ENCODE assay signal across 28 cellular contexts in the genomic region with DNA sequence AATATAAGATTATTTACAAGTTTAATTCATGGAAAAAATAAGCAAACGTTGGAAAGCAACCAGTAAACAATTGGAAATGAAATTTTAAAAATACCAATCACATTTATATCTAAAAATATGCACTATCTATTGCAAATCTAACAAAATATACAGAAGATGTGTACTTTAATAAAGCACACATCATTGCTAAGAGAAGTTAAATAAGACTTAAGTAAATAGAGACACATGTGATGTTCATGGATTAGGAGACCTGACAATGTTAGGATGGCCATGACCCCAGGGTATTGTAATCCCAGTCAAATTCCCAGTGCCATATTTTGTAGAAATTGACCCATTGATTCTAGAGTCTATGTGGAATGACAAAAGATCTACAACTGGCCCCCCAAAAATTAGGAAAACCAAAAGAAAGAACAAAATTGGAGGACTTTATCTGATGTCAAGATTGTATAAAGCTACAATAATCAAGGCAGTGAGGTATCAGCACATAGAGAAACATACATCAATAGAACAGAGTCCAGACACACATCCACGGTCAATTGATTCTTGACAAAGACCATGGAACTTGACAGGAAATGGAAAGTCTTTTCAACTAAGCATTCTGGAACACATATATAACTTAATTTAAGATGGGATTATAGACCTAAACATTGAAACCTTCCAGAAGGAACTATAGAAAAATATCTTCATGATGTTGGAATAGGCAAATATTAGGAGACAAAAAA.
A peak's percentile ranks its signal among the peaks of the same experiment; 100 is the strongest.
DNase-seq lines count a peak whose midpoint lies in the region; ATAC-seq, FAIRE-seq and TF ChIP-seq lines count a peak whose summit lies in the region.
"Had no signal": no experiment of that assay in that cellular context is flagged by ENCODE, and none has a peak within 500 bp of the region (broad histone marks: within the 10 kb centered on the region; RNA-seq: fewer than 3 reads in every experiment).

No MANE protein-coding gene starts in this region.

- in situ Hi-C loops in HepG2 (cut with HindIII; ENCODE audit: extremely low pct_ligation_motif_present, low pct_unique_long_range_greater_than_20kb): no loop called here

- H2AFZ ChIP-seq in HepG2 (ENCODE audit: low read length): no peak overlapping the region

- FAIRE-seq in HepG2 (lab: Jason Lieb, UNC): no peak
- FAIRE-seq in A549 (lab: Jason Lieb, UNC): peak; percentile 51
- FAIRE-seq: D721Med had no signal

- H4K20me1 ChIP-seq in HepG2 (ENCODE audit: insufficient read depth, low read length): no peaks in the 10 kb centered on the region
- H4K20me1 ChIP-seq: BLaER1; BLaER1 treated with 17β-estradiol and CSF1 and Interleukin-3, amounts not matched to agents 10 nM and 100 nM had no signal

- peak in 1 of 2 experiments; percentile 17; a peak in 1 of 4 replicates for TF ChIP-seq EP300 in HepG2 (IDR thresholded peaks at IDR 0.05; ENCODE audit: low read depth in 2 of 2, low read length in 2 of 2)
- no peak for TF ChIP-seq EP300 in HepG2 (CRISPR knock-in tag; IDR thresholded peaks at IDR 0.05; ENCODE audit: borderline replicate concordance)
- TF ChIP-seq EP300 in A549 (IDR thresholded peaks at IDR 0.05): no peak

- no peak for DNase-seq in HepG2 (ENCODE audit: low spot score)
- no peak for DNase-seq in right lobe of liver
- no peak for DNase-seq in A549 (ENCODE audit: low read depth in 1 of 2, low spot score in 1 of 2)
- DNase-seq in BE2C: no peak
- DNase-seq: 8988T; ACHN; AML-193; C1 segment of cervical spinal cord; Caco-2; Calu3; CD4-positive, alpha-beta memory T cell; CD4-positive, alpha-beta T cell; CD4-positive, CD25-positive, alpha-beta regulatory T cell; CD8-positive, alpha-beta memory T cell; CD8-positive, alpha-beta T cell; COR-L47; DMS 273 treated with DMSO at 0.1 percent for 48 hours; DMS153; DMS53; DMS79; DMS79 treated with DMSO at 0.1 percent for 48 hours; DND-41; EL had no signal

- H3K9me3 ChIP-seq in HepG2 (ENCODE audit: low read length) (peaks cover 12% of the 10 kb centered on the region; the same call in 1 of the 2 replicates), right lobe of liver (no peaks in the 10 kb centered on the region), A549 (peaks cover 43% of the 10 kb centered on the region), BE2C (no peaks in the 10 kb centered on the region)
- H3K9me3 ChIP-seq: BLaER1 had no signal

- TF ChIP-seq RAD21 in HepG2 (CRISPR knock-in tag; IDR thresholded peaks at IDR 0.05) (no peak), A549 (conservative IDR thresholded peaks at IDR 0.05 in 1 of 2, IDR thresholded peaks at IDR 0.05 in 1 of 2) (no peak)

- no peak for ATAC-seq in HepG2
- no peak for ATAC-seq in right lobe of liver
- ATAC-seq in A549: no peak
- ATAC-seq: CD8-positive, alpha-beta T cell had no signal

- POLR2A ChIA-PET in HepG2 (lab: Yijun Ruan, JAX) (no interaction called here), A549 (lab: Yijun Ruan, JAX) (no interaction called here)

- no peak overlapping the region for H3K9ac ChIP-seq in HepG2 (ENCODE audit: insufficient read depth, low read depth, low read length)
- H3K9ac ChIP-seq: BLaER1; BLaER1 treated with 17β-estradiol and CSF1 and Interleukin-3, amounts not matched to agents 10 nM and 100 nM had no signal

- 15% methylated on average over 2 of the region's 2 CpGs for WGBS in HepG2 (ENCODE audit: low lambda C conversion rate)
- WGBS in right lobe of liver (ENCODE audit: insufficient coverage, low coverage, low lambda C conversion rate, missing lambda C conversion rate): 23% methylated on average over 2 of the region's 2 CpGs
- WGBS in A549 (ENCODE audit: missing lambda C conversion rate): 0% methylated on average over 2 of the region's 2 CpGs

- no peak overlapping the region for H3K4me3 ChIP-seq in HepG2 (replicated peaks in 1 of 3; ENCODE audit: insufficient read depth in 1 of 3, low read depth in 2 of 3, low read length in 3 of 3)
- H3K4me3 ChIP-seq in right lobe of liver: no peak overlapping the region
- H3K4me3 ChIP-seq in A549: no peak overlapping the region
- no peak overlapping the region for H3K4me3 ChIP-seq in BE2C (ENCODE audit: low read depth, low read length)
- H3K4me3 ChIP-seq: BLaER1; BLaER1 treated with 17β-estradiol and CSF1 and Interleukin-3, amounts not matched to agents 10 nM and 100 nM had no signal

- H3K27me3 ChIP-seq in HepG2 (ENCODE audit: control insufficient read depth in 1 of 2, insufficient read depth in 2 of 2, low read length in 2 of 2): no peaks in the 10 kb centered on the region
- no peaks in the 10 kb centered on the region for H3K27me3 ChIP-seq in right lobe of liver
- no peaks in the 10 kb centered on the region for H3K27me3 ChIP-seq in BE2C
- H3K27me3 ChIP-seq: BLaER1; BLaER1 treated with 17β-estradiol and CSF1 and Interleukin-3, amounts not matched to agents 10 nM and 100 nM had no signal

- H3K4me2 ChIP-seq in HepG2 (ENCODE audit: low read depth, low read length) (no peak overlapping the region), A549 (no peak overlapping the region)
- H3K4me2 ChIP-seq: BLaER1; BLaER1 treated with 17β-estradiol and CSF1 and Interleukin-3, amounts not matched to agents 10 nM and 100 nM had no signal

- TF ChIP-seq POLR2A in HepG2 (IDR thresholded peaks at IDR 0.05; ENCODE audit: insufficient read depth in 1 of 2, low read depth in 2 of 2, low read length in 2 of 2) (no peak), right lobe of liver (IDR thresholded peaks at IDR 0.05) (no peak), A549 (IDR thresholded peaks at IDR 0.05; ENCODE audit: low read length) (no peak)

- H3K79me2 ChIP-seq in HepG2 (ENCODE audit: insufficient read depth, low read length): no peaks in the 10 kb centered on the region

- TF ChIP-seq CTCF in HepG2 (CRISPR knock-in tag; IDR thresholded peaks at IDR 0.05): no peak
- no peak for TF ChIP-seq CTCF in right lobe of liver (IDR thresholded peaks at IDR 0.05)
- TF ChIP-seq CTCF in A549 (IDR thresholded peaks at IDR 0.05): no peak
- no peak for TF ChIP-seq CTCF in BE2C (IDR thresholded peaks at IDR 0.05; ENCODE audit: low read depth, low read length)

- BruUV-seq in HepG2 (replicated peaks; lab: Mats Ljungman, UMichigan): no TSS peak

- no peaks in the 10 kb centered on the region for H3K36me3 ChIP-seq in HepG2 (replicated peaks in 1 of 2; ENCODE audit: control insufficient read depth in 1 of 2, insufficient read depth in 2 of 2, low read length in 2 of 2)
- no peaks in the 10 kb centered on the region for H3K36me3 ChIP-seq in right lobe of liver
- no peaks in the 10 kb centered on the region for H3K36me3 ChIP-seq in BE2C
- H3K36me3 ChIP-seq: BLaER1; BLaER1 treated with 17β-estradiol and CSF1 and Interleukin-3, amounts not matched to agents 10 nM and 100 nM had no signal

- H3K4me1 ChIP-seq in HepG2 (ENCODE audit: insufficient read depth, low read length) (peaks cover 44% of the 10 kb centered on the region), right lobe of liver (no peaks in the 10 kb centered on the region), A549 (no peaks in the 10 kb centered on the region), BE2C (no peaks in the 10 kb centered on the region)
- H3K4me1 ChIP-seq: BLaER1; BLaER1 treated with 17β-estradiol and CSF1 and Interleukin-3, amounts not matched to agents 10 nM and 100 nM; Caco-2 had no signal

- intact Hi-C loops in HepG2 (cut with micrococcal nuclease; ENCODE audit: unreplicated experiment) (no loop called here), right lobe of liver (cut with DNase I) (no loop called here)

- H3K27ac ChIP-seq in HepG2 (ENCODE audit: extremely low read length, insufficient read depth, low read length) (no peak overlapping the region), right lobe of liver (no peak overlapping the region), A549 (no peak overlapping the region)
- H3K27ac ChIP-seq: 22Rv1; BLaER1; BLaER1 treated with 17β-estradiol and CSF1 and Interleukin-3, amounts not matched to agents 10 nM and 100 nM; C4-2B had no signal

- CTCF ChIA-PET in HepG2 (lab: Yijun Ruan, JAX; ENCODE audit: low intra/inter-chr PET ratio, low total read pairs): no interaction called here
- CTCF ChIA-PET in A549 (lab: Yijun Ruan, JAX): no interaction called here

TF ChIP-seq in HepG2, 621 proteins besides CTCF, POLR2A, EP300 and RAD21 (continues in another document):
- TF ChIP-seq ZMYM4 (CRISPR knock-in tag; IDR thresholded peaks at IDR 0.05) (no peak), NR2F6 (IDR thresholded peaks at IDR 0.05) (0 out of 2 replicates have a peak, but pooled peaks have one; percentile 24), NR2F6 (CRISPR knock-in tag; IDR thresholded peaks at IDR 0.05) (no peak), ZNF468 (CRISPR knock-in tag; IDR thresholded peaks at IDR 0.05) (no peak), HMG20A (CRISPR knock-in tag; IDR thresholded peaks at IDR 0.05; ENCODE audit: borderline replicate concordance) (0 out of 2 replicates have a peak, but pooled peaks have one; percentile 15)
- TF ChIP-seq, protein P1, sequence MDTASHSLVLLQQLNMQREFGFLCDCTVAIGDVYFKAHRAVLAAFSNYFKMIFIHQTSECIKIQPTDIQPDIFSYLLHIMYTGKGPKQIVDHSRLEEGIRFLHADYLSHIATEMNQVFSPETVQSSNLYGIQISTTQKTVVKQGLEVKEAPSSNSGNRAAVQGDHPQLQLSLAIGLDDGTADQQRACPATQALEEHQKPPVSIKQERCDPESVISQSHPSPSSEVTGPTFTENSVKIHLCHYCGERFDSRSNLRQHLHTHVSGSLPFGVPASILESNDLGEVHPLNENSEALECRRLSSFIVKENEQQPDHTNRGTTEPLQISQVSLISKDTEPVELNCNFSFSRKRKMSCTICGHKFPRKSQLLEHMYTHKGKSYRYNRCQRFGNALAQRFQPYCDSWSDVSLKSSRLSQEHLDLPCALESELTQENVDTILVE (CRISPR knock-in tag; IDR thresholded peaks at IDR 0.05): no peak

TF ChIP-seq in A549, 52 proteins besides CTCF, POLR2A, EP300 and RAD21 (continues in another document):
- no peak for TF ChIP-seq POLR2AphosphoS2 (conservative IDR thresholded peaks at IDR 0.05; ENCODE audit: low read length)
- TF ChIP-seq, protein P2, sequence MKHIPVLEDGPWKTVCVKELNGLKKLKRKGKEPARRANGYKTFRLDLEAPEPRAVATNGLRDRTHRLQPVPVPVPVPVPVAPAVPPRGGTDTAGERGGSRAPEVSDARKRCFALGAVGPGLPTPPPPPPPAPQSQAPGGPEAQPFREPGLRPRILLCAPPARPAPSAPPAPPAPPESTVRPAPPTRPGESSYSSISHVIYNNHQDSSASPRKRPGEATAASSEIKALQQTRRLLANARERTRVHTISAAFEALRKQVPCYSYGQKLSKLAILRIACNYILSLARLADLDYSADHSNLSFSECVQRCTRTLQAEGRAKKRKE (CRISPR knock-in tag; IDR thresholded peaks at IDR 0.05; ENCODE audit: low read depth): no peak
- no peak for TF ChIP-seq HOXB5 (CRISPR knock-in tag; IDR thresholded peaks at IDR 0.05)
- TF ChIP-seq EHF (CRISPR knock-in tag; IDR thresholded peaks at IDR 0.05): no peak
- no peak for TF ChIP-seq KDM5A (IDR thresholded peaks at IDR 0.05)
- no peak for TF ChIP-seq KDM1A (IDR thresholded peaks at IDR 0.05; ENCODE audit: low read depth)
- TF ChIP-seq RNF2 (IDR thresholded peaks at IDR 0.05; ENCODE audit: borderline replicate concordance, low read depth): no peak
